Comparison of ENCODE assay signal across 19 cellular contexts in the genomic region with DNA sequence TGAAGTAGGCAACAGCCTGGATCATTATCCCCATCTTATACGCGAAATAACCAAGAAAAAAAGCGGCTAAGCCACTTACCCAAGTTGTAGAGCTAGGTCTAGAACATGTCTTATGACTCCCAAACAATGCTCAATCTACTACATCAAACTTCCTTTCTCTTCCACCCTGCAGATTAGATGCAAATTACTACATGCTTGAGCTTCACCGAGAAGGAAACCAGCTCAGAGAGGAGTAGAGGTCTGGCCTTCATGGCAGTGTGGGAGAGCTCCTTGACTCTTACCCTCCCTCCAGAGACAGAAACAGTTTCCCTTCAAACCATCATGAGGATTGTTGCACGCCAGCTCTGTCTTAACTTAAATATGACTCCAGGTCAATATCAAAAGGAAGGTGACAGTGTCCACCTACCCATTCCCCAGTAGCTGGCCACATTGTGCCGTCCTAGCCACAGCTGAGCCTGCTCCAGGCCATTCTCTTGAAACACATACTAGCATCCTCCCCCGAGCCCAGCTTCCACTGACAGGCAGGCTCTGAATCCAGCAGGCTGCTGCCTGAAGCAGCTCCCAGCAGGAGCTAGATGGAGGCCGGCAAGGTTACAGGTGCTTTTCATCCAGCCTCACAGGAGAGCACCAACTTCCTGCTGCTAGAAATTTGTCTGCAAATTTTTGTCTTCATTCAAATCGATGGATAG. TPM values are rescaled to one million over a fixed set of nuclear protein-coding genes. Genes with fewer than 3 reads are reported as not detected.
DNase-seq lines count a peak whose midpoint lies in the region; ATAC-seq and TF ChIP-seq lines count a peak whose summit lies in the region.
"Had no signal": no experiment of that assay in that cellular context is flagged by ENCODE, and none has a peak within 500 bp of the region (broad histone marks: within the 10 kb centered on the region; RNA-seq: fewer than 3 reads in every experiment).

No MANE protein-coding gene starts in this region.

- ATAC-seq in RWPE2 (ENCODE audit: low read depth): no peak
- no peak for ATAC-seq in upper lobe of right lung
- ATAC-seq in GM18502 (IDR thresholded peaks at IDR 0.05; ENCODE audit: poor library complexity, unreplicated experiment): no peak
- no peak for ATAC-seq in HG03039 (IDR thresholded peaks at IDR 0.05; ENCODE audit: unreplicated experiment)
- ATAC-seq: naive thymus-derived CD8-positive, alpha-beta T cell had no signal

- H3K27ac ChIP-seq in RWPE2 (ENCODE audit: poor library complexity, severe bottlenecking) (no peak overlapping the region), upper lobe of right lung (no peak overlapping the region)

- H3K4me3 ChIP-seq in RWPE2 (ENCODE audit: severe bottlenecking) (no peak overlapping the region), upper lobe of right lung (no peak overlapping the region)
- H3K4me3 ChIP-seq: uterus had no signal

- no peak for TF ChIP-seq CTCF in RWPE2 (IDR thresholded peaks at IDR 0.05; ENCODE audit: poor library complexity, severe bottlenecking)
- no peak for TF ChIP-seq CTCF in upper lobe of right lung (IDR thresholded peaks at IDR 0.05)

- intact Hi-C loops in upper lobe of right lung (cut with DNase I): no loop called here

- H3K36me3 ChIP-seq in RWPE2 (ENCODE audit: low read depth): no peaks in the 10 kb centered on the region
- H3K36me3 ChIP-seq in upper lobe of right lung: no peaks in the 10 kb centered on the region
- H3K36me3 ChIP-seq: uterus had no signal

- peak; percentile 43 for DNase-seq in activated effector memory CD4-positive, alpha-beta T cell treated with anti-CD3 and anti-CD28 coated beads, Interleukin-2, amount 50 U/mL, for 16 hours
- DNase-seq in activated effector memory CD4-positive, alpha-beta T cell treated with Interleukin-2 at 50 U/mL for 16 hours: no peak
- peak; percentile 34 for DNase-seq in RWPE2 (ENCODE audit: low spot score)
- peak; percentile 80 for DNase-seq in left kidney (ENCODE audit: low read depth, low spot score)
- DNase-seq in upper lobe of right lung: peak; percentile 35
- no peak for DNase-seq in HUDEP-2 (lab: John Stamatoyannopoulos, UW; ENCODE audit: unreplicated experiment in 76 of 76)
- DNase-seq: activated CD4-positive, CD25-positive, alpha-beta regulatory T cell treated with anti-CD3 and anti-CD28 coated beads, Interleukin-2, amount 50 U/mL, for 72 hours; activated gamma-delta T cell; anterior cingulate cortex; foreskin melanocyte; SHP77 had no signal

- no peaks in the 10 kb centered on the region for H3K9me3 ChIP-seq in RWPE2 (ENCODE audit: severe bottlenecking)
- H3K9me3 ChIP-seq in upper lobe of right lung: no peaks in the 10 kb centered on the region
- H3K9me3 ChIP-seq: uterus had no signal

- H3K4me1 ChIP-seq in RWPE2 (ENCODE audit: insufficient read depth, poor library complexity, severe bottlenecking) (peaks cover 7% of the 10 kb centered on the region), upper lobe of right lung (peaks cover 10% of the 10 kb centered on the region)
- H3K4me1 ChIP-seq: uterus had no signal

- H3K27me3 ChIP-seq in RWPE2 (ENCODE audit: insufficient read depth, poor library complexity, severe bottlenecking) (no peaks in the 10 kb centered on the region), upper lobe of right lung (no peaks in the 10 kb centered on the region)
- H3K27me3 ChIP-seq: uterus had no signal

RNA-seq across cellular contexts. Expression of a gene that starts 56.8 kb away (rescaled TPM):
- not detected for total RNA-seq in upper lobe of right lung
- total RNA-seq: CD4-positive, alpha-beta T cell; Daoy; HT1080; naive thymus-derived CD8-positive, alpha-beta T cell; pulmonary artery endothelial cell had no signal

Comparison
In these comparisons a context has a peak if more than half of its experiments do, and no peak if none do; other contexts are left out.
1. DNase-seq: peak in activated effector memory CD4-positive, alpha-beta T cell treated with anti-CD3 and anti-CD28 coated beads, Interleukin-2, amount 50 U/mL, for 16 hours (single experiment), RWPE2 (single experiment), left kidney (single experiment) and upper lobe of right lung (single experiment); none in activated effector memory CD4-positive, alpha-beta T cell treated with Interleukin-2 at 50 U/mL for 16 hours (single experiment) and HUDEP-2 (0 of 76).